In the genomic region with DNA sequence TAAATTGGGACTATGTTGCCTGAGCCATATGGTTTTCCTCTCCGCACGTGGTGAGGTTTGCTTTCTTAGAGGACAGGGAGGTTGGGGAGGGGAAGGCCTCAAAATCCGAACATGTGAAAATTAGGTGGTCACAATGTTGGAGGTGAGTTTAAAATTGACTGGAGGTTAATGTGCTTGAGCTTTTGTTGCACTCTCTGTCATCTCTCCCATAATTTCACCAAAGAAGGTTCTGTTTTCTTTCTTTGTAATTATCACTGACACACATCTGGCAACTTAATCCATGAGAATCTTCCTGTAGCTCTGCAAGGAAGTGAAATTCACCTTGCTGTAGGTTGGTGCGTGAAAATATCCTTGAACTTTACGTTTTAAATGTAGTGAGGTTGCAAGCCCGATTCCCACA, we compare ENCODE assay signal across 1 cellular context.
TF ChIP-seq lines count a peak whose summit lies in the region.

No MANE protein-coding gene starts in this region.

TF ChIP-seq in H1, 55 proteins besides CTCF, POLR2A, EP300 and RAD21 (continued from another document):
- TF ChIP-seq TBP (IDR thresholded peaks at IDR 0.05; ENCODE audit: low read depth, low read length) = no peak
- no peak for TF ChIP-seq JUN (IDR thresholded peaks at IDR 0.05; ENCODE audit: low read depth, low read length)
- TF ChIP-seq FOSL1 (IDR thresholded peaks at IDR 0.05; ENCODE audit: insufficient read depth, low read depth, low read length) = no peak
- TF ChIP-seq ASH2L (IDR thresholded peaks at IDR 0.05; ENCODE audit: low read length) = no peak
- TF ChIP-seq CTBP2 (IDR thresholded peaks at IDR 0.05; ENCODE audit: borderline replicate concordance, insufficient read depth, insufficient read length, low read length) = no peak
- TF ChIP-seq CREB1 (IDR thresholded peaks at IDR 0.05) = no peak
- TF ChIP-seq RNF2 (IDR thresholded peaks at IDR 0.05; ENCODE audit: borderline replicate concordance, low read depth, low read length, missing control alignments, poor library complexity, severe bottlenecking) = no peak
